11 cellular contexts compared by ENCODE assay signal in the genomic region with DNA sequence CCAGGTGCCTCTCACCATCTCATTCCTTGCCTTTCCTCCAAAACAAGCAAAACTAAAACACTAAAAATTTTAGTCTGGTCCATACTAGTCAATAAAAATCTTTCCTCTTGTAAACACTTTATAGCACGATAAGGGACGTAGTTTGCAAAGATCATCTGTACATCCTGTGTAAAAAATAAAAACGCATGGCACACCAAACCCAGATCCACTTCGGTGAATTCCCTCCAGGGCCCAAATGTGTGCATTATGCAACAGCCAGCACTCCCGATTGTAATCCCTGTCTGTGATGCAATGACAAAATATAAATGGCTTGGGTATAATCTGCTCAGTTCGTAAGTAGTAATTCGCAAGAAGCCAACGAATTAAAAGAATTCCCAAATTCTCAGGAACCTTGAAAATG.
DNase-seq lines count a peak whose midpoint lies in the region; ATAC-seq, FAIRE-seq and TF ChIP-seq lines count a peak whose summit lies in the region.
"Had no signal": no experiment of that assay in that cellular context is flagged by ENCODE, and none has a peak within 500 bp of the region (broad histone marks: within the 10 kb centered on the region; RNA-seq: fewer than 3 reads in every experiment).

No MANE protein-coding gene starts in this region.

- peak overlapping the region; percentile 46 to 89 (median 75) for H3K27ac Mint-ChIP-seq in nephron

- H3K4me2 ChIP-seq in Loucy (ENCODE audit: low read depth, low read length, poor library complexity, severe bottlenecking) = peak overlapping the region; percentile 72

- no peak for ATAC-seq in GM21737 (IDR thresholded peaks at IDR 0.05; ENCODE audit: unreplicated experiment)

- H3K36me3 Mint-ChIP-seq in nephron (ENCODE audit: low read depth) = no peaks in the 10 kb centered on the region

- peak overlapping the region; percentile 75 for H3K4me3 ChIP-seq in Loucy (ENCODE audit: low read length, poor library complexity, severe bottlenecking)

- peak overlapping the region; percentile 75 for H3K9ac ChIP-seq in Loucy (ENCODE audit: low read depth, low read length, poor library complexity, severe bottlenecking)

- no peaks in the 10 kb centered on the region for H3K9me2 ChIP-seq in Loucy (replicated peaks; ENCODE audit: low read depth, low read length)

- H3K4me1 Mint-ChIP-seq in nephron = peaks cover 12% of the 10 kb centered on the region

- peaks cover 25% of the 10 kb centered on the region for H3K4me1 ChIP-seq in Loucy (ENCODE audit: insufficient read depth, low read length, poor library complexity, severe bottlenecking)

- no peaks in the 10 kb centered on the region for H3K36me3 ChIP-seq in Loucy (ENCODE audit: insufficient read depth, low read length)

- DNase-seq in D721Med (ENCODE audit: insufficient read length, low spot score) (no peak), NCI-H774 (lab: John Stamatoyannopoulos, UW) (no peak), NCI-H226 (no peak), KG1 (lab: John Stamatoyannopoulos, UW) (no peak)
- DNase-seq: effector CD4-positive, alpha-beta T cell; NCI-H1092; T-helper 9 cell had no signal

- no peak for TF ChIP-seq CTCF in D721Med (IDR thresholded peaks at IDR 0.05; ENCODE audit: insufficient read depth, missing control alignments)
- TF ChIP-seq CTCF in Loucy (conservative IDR thresholded peaks at IDR 0.05; ENCODE audit: low read length) = no peak
- TF ChIP-seq CTCF in nephron (IDR thresholded peaks at IDR 0.05; ENCODE audit: unreplicated experiment in 3 of 3) = no peak

- H3F3A ChIP-seq in Loucy (ENCODE audit: low read depth) = peaks cover 3% of the 10 kb centered on the region; the same call in 1 of the 2 replicates

- no peaks in the 10 kb centered on the region for H3K9me3 Mint-ChIP-seq in nephron

- peaks cover 14% of the 10 kb centered on the region for H3K79me2 ChIP-seq in Loucy (ENCODE audit: insufficient read depth, low read length)

- H3K9me3 ChIP-seq in Loucy (ENCODE audit: insufficient read depth, low read depth, low read length) = no peaks in the 10 kb centered on the region

- H4K20me1 ChIP-seq in Loucy (ENCODE audit: insufficient read depth, low read length, poor library complexity, severe bottlenecking) = no peaks in the 10 kb centered on the region

- H2AFZ ChIP-seq in Loucy (ENCODE audit: low read length) = no peak overlapping the region

- H3K27me3 ChIP-seq in Loucy (ENCODE audit: insufficient read depth, low read length, poor library complexity, severe bottlenecking) = no peaks in the 10 kb centered on the region

- peak overlapping the region; percentile 96 to 99 (median 96) for H3K4me3 Mint-ChIP-seq in nephron

- peak; percentile 21 for FAIRE-seq in D721Med (lab: Jason Lieb, UNC)

- peaks cover 41% of the 10 kb centered on the region for H3K27me3 Mint-ChIP-seq in nephron (ENCODE audit: low read depth)

- peak overlapping the region; percentile 76 for H3K27ac ChIP-seq in cingulate gyrus (ENCODE audit: low read depth, low read length)
